8 cellular contexts compared by ENCODE assay signal in genomic region chr6:166955865-166956443, GRCh38. TPM values are rescaled to one million over a fixed set of nuclear protein-coding genes. Genes with fewer than 3 reads are reported as not detected.
DNase-seq lines count a peak whose midpoint lies in the region; ATAC-seq and TF ChIP-seq lines count a peak whose summit lies in the region.

No MANE protein-coding gene starts in this region.

- DNase-seq in BE2C (no peak), T-cell (peak in 3 of 34 experiments; percentile 23 to 32 (median 23)), fibroblast of villous mesenchyme (ENCODE audit: low read depth) (no peak), osteoblast (ENCODE audit: insufficient read length, low spot score, missing footprints) (peak; percentile 90), GOT3 (lab: John Stamatoyannopoulos, UW) (no peak)
- DNase-seq in activated effector memory CD4-positive, alpha-beta T cell treated with anti-CD3 and anti-CD28 coated beads, Interleukin-2, amount 50 U/mL, for 16 hours: no peak

- CTCF ChIA-PET in T-cell (lab: Charles Lee): interaction anchor here (0.9 to 1.6 kb wide), 5 partner anchors 14 to 34 kb away, joined by 3 to 10 read pairs (median 5); no protein-coding TSS in a partner anchor

- peak overlapping the region; percentile 87 for H3K4me2 ChIP-seq in osteoblast (ENCODE audit: insufficient read depth, low read length)

- H2AFZ ChIP-seq in osteoblast (ENCODE audit: low read length): peak overlapping the region; percentile 88

- H3K4me1 ChIP-seq in BE2C (no peaks in the 10 kb centered on the region; the same call in 1 of the 2 replicates), osteoblast (ENCODE audit: insufficient read depth, low read length) (peaks cover 11% of the 10 kb centered on the region)

- peaks cover 17% of the 10 kb centered on the region for H3K36me3 Mint-ChIP-seq in T-cell

- no peaks in the 10 kb centered on the region for H3K27me3 ChIP-seq in BE2C
- H3K27me3 ChIP-seq in osteoblast (ENCODE audit: insufficient read depth, low read length): no peaks in the 10 kb centered on the region

- H3K36me3 ChIP-seq in BE2C (no peaks in the 10 kb centered on the region), osteoblast (ENCODE audit: insufficient read depth, low read length) (no peaks in the 10 kb centered on the region)

- no peaks in the 10 kb centered on the region for H3K79me2 ChIP-seq in osteoblast (ENCODE audit: insufficient read depth, low read length)

- H3K4me1 Mint-ChIP-seq in T-cell: peaks cover 74 to 84% (median 82%) of the 10 kb centered on the region in 3 donors

- H3K4me3 ChIP-seq in BE2C (ENCODE audit: low read depth, low read length) (peak overlapping the region; percentile 77), fibroblast of villous mesenchyme (ENCODE audit: low read depth, low read length) (peak overlapping the region; percentile 76), osteoblast (ENCODE audit: insufficient read depth, low read length) (peak overlapping the region; percentile 82)

- peak overlapping the region; percentile 93 to 99 for H3K27ac Mint-ChIP-seq in T-cell

- H4K20me1 ChIP-seq in osteoblast (ENCODE audit: insufficient read depth, low read length): no peaks in the 10 kb centered on the region

- peak; percentile 1 for ATAC-seq in GM18870 (IDR thresholded peaks at IDR 0.05; ENCODE audit: unreplicated experiment)
- peak; percentile 0 for ATAC-seq in HG03432 (IDR thresholded peaks at IDR 0.05; ENCODE audit: unreplicated experiment)
- peak; percentile 34 to 37 (median 36) for ATAC-seq in T-cell (replicated peaks in 1 of 4)

- no peaks in the 10 kb centered on the region for H3K27me3 Mint-ChIP-seq in T-cell

- peak overlapping the region; percentile 92 for H3K4me3 Mint-ChIP-seq in T-cell

- no peaks in the 10 kb centered on the region for H3K9me3 ChIP-seq in BE2C
- no peaks in the 10 kb centered on the region for H3K9me3 ChIP-seq in osteoblast (ENCODE audit: low read depth, low read length)

- H3K27ac ChIP-seq in osteoblast (ENCODE audit: low read depth, low read length): no peak overlapping the region

- no peak for TF ChIP-seq CTCF in BE2C (IDR thresholded peaks at IDR 0.05; ENCODE audit: low read depth, low read length)
- TF ChIP-seq CTCF in fibroblast of villous mesenchyme (IDR thresholded peaks at IDR 0.05; ENCODE audit: insufficient read depth, low read depth, low read length): no peak
- TF ChIP-seq CTCF in osteoblast (IDR thresholded peaks at IDR 0.05; ENCODE audit: extremely low read depth, low read depth, low read length): no peak

- no peaks in the 10 kb centered on the region for H3K9me3 Mint-ChIP-seq in T-cell

- POLR2A ChIA-PET in T-cell (lab: Charles Lee): interaction anchor here (0.6 to 1.5 kb wide), 9 partner anchors 7 to 74 kb away, joined by 3 to 5 read pairs (median 4); no protein-coding TSS in a partner anchor

RNA-seq across cellular contexts. Expression of gene RNASET2, which starts 0.4 kb away (rescaled TPM):
- polyA plus RNA-seq in BE2C (2012; ENCODE audit: insufficient read depth, insufficient read length, low read depth): 14.1 TPM
- total RNA-seq in T-cell (100 to 1,000 TPM; 121 to 275 (median 252) TPM), fibroblast of villous mesenchyme (20.3 and 22.5 TPM in 2 replicates), osteoblast (41.3 and 47.8 TPM in 2 replicates)

RNA-seq across cellular contexts. Expression of gene CEP43, which starts 43.2 kb away (rescaled TPM):
- polyA plus RNA-seq in BE2C (2012; ENCODE audit: insufficient read depth, insufficient read length, low read depth): 11.8 TPM
- total RNA-seq in T-cell (10 to 100 TPM; 12.3 to 15.9 (median 14.8) TPM), fibroblast of villous mesenchyme (19.3 and 37.6 TPM in 2 replicates), osteoblast (19.4 and 19.5 TPM in 2 replicates)
